22 cellular contexts compared by ENCODE assay signal in the genomic region with DNA sequence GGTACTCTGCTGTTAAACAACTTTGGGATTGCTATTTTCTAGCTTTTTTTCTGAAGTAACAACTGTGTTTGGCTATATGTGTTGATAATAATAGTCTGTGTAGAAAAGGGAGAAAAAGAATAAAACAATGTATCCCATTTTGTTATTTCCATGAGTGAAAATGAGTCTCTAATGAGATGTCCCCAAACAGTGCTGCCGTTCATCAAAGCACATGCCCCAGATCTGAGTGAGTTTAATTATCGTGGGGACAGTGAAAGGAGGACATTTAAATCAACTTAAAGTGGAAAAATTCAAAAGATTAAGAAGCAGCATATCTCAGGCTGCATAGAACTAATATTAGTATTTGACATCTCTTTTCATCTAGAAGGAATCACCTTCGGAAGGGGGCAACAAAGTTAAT.
"Had no signal": no experiment of that assay in that cellular context is flagged by ENCODE, and none has a peak within 500 bp of the region (broad histone marks: within the 10 kb centered on the region; RNA-seq: fewer than 3 reads in every experiment).

No MANE protein-coding gene starts in this region.

- ATAC-seq: activated naive CD4-positive, alpha-beta T cell treated with anti-CD3 and anti-CD28 coated beads, Interleukin-2, amount 50 U/mL, for 72 hours; activated T-helper 17 cell treated with anti-CD3 and anti-CD28 coated beads, Interleukin-2, amount 50 U/mL, for 72 hours; left lobe of liver; right lobe of liver; stimulated activated effector memory CD8-positive, alpha-beta T cell treated with anti-CD3 and anti-CD28 coated beads, Interleukin-12 subunit alpha, Interleukin-12 subunit beta, amount 100 ng/mL, for 72 hours; WTC11 had no signal

- H3K27ac Mint-ChIP-seq: activated naive CD4-positive, alpha-beta T cell treated with anti-CD3 and anti-CD28 coated beads, Interleukin-2, amount 50 U/mL, for 72 hours; activated T-cell treated with anti-CD3 and anti-CD28 coated beads, Interleukin-2, amount 50 U/mL, for 24 hours; activated T-helper 17 cell treated with anti-CD3 and anti-CD28 coated beads, Interleukin-2, amount 50 U/mL, for 72 hours; nephron; stimulated activated effector memory CD8-positive, alpha-beta T cell treated with anti-CD3 and anti-CD28 coated beads, Interleukin-12 subunit alpha, Interleukin-12 subunit beta, amount 100 ng/mL, for 72 hours; WTC11 had no signal

- H3K27me3 ChIP-seq: ascending aorta, brain microvascular endothelial cell, neutrophil, ovary, right lobe of liver, tibial artery had no signal

- H3K4me3 ChIP-seq: ascending aorta, lung, ovary, right lobe of liver, skin epidermis, tibial artery had no signal

- H3K36me3 ChIP-seq: ascending aorta, brain microvascular endothelial cell, neutrophil, ovary, right lobe of liver, tibial artery had no signal

- H3K9me3 Mint-ChIP-seq: activated T-helper 17 cell treated with anti-CD3 and anti-CD28 coated beads, Interleukin-2, amount 50 U/mL, for 72 hours; stimulated activated effector memory CD8-positive, alpha-beta T cell treated with anti-CD3 and anti-CD28 coated beads, Interleukin-12 subunit alpha, Interleukin-12 subunit beta, amount 100 ng/mL, for 72 hours had no signal

- H3K4me1 Mint-ChIP-seq: nephron had no signal

- H3K27ac ChIP-seq: ascending aorta, brain microvascular endothelial cell, epithelial cell of prostate, neutrophil, ovary, right lobe of liver, skin epidermis, tibial artery had no signal

- H3K4me3 Mint-ChIP-seq: activated T-cell treated with anti-CD3 and anti-CD28 coated beads, Interleukin-2, amount 50 U/mL, for 24 hours; activated T-helper 17 cell treated with anti-CD3 and anti-CD28 coated beads, Interleukin-2, amount 50 U/mL, for 72 hours; nephron; stimulated activated effector memory CD8-positive, alpha-beta T cell treated with anti-CD3 and anti-CD28 coated beads, Interleukin-12 subunit alpha, Interleukin-12 subunit beta, amount 100 ng/mL, for 72 hours; WTC11 had no signal

- DNase-seq: activated CD8-positive, alpha-beta memory T cell treated with anti-CD3 and anti-CD28 coated beads for 24 hours; activated CD8-positive, alpha-beta memory T cell treated with anti-CD3 and anti-CD28 coated beads, Interleukin-2, amount 50 U/mL, for 4 hours; activated T-cell treated with anti-CD3 and anti-CD28 coated beads, Interleukin-2, amount 50 U/mL, for 24 hours; brain microvascular endothelial cell; central memory CD4-positive, alpha-beta T cell; kidney; ovary; right lobe of liver; stimulated activated CD4-positive, alpha-beta T cell treated with anti-CD3 and anti-CD28 coated beads, Interleukin-2, amount 100 ng/mL, for 24 hours; T-helper 9 cell; tibial artery had no signal

- H3K9me3 ChIP-seq: neutrophil, ovary, right lobe of liver, tibial artery had no signal

- H3K36me3 Mint-ChIP-seq: WTC11 had no signal

- H3K27me3 Mint-ChIP-seq: activated T-cell treated with anti-CD3 and anti-CD28 coated beads, Interleukin-2, amount 50 U/mL, for 24 hours; activated T-helper 17 cell treated with anti-CD3 and anti-CD28 coated beads, Interleukin-2, amount 50 U/mL, for 72 hours had no signal

- H3K4me1 ChIP-seq: ascending aorta had no signal
